ENCODE assay signal across 8 cellular contexts in the genomic region with DNA sequence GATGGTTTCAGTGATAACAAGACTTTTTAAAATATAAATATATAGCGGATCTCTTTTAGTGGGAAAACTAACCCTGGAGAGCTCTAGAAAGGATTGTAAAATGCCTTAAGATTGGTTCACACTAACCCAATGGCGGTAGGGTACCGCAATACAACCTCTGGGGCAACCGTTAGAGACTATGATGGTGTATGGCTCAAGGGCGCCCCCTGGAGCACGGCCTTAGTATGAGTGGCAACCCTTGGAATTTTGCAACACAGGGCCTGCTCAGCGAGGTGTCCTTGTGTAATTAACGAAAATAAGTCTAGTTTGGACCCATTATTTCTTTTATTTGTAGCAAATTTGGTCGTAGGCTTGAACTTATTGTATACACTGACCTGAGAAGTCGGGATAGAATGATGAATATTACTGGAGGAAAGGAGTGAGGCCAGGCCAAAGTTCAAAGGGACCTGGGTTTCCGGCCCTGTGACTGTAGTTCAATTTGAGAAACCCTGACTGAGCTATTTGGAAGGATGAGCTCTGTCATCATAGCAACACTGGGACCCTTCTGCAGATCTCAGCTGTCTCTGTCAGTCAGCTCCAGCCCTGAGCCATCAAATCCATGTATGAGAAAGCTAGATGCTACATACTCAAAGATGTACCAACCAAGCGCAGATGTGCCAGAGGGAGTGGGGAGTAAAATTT. TPM values are rescaled to one million over a fixed set of nuclear protein-coding genes. Genes with fewer than 3 reads are reported as not detected.
A peak's percentile ranks its signal among the peaks of the same experiment; 100 is the strongest.
DNase-seq lines count a peak whose midpoint lies in the region; ATAC-seq and TF ChIP-seq lines count a peak whose summit lies in the region.

No MANE protein-coding gene starts in this region.

- TF ChIP-seq POLR2A in gastrocnemius medialis (IDR thresholded peaks at IDR 0.05), result no peak

- H3K27me3 ChIP-seq in Panc1 (ENCODE audit: control insufficient read depth, insufficient read depth, low read length) (no peaks in the 10 kb centered on the region), gastrocnemius medialis (no peaks in the 10 kb centered on the region)

- in situ Hi-C loops in Panc1 (cut with HindIII; ENCODE audit: low pct_unique_long_range_greater_than_20kb, low sequenced_read_pairs), result no loop called here
- in situ Hi-C loops in gastrocnemius medialis (cut with MboI; ENCODE audit: low sequenced_read_pairs in 4 of 4), result no loop called here

- CTCF ChIA-PET in Panc1 (lab: Charles Lee), result interaction anchor here (0.7 kb wide), 1 partner anchor 123 kb away, joined by 3 read pairs; no protein-coding TSS in a partner anchor

- H3K4me3 Mint-ChIP-seq in glutamatergic neuron (ENCODE audit: unreplicated experiment), result no peak overlapping the region

- H3K27ac ChIP-seq in Panc1 (ENCODE audit: low read length) (no peak overlapping the region), gastrocnemius medialis (no peak overlapping the region)

- POLR2A ChIA-PET in Panc1 (lab: Charles Lee), result no interaction called here

- H3K9me3 ChIP-seq in Panc1 (ENCODE audit: control insufficient read depth, insufficient read depth, low read depth, low read length) (no peaks in the 10 kb centered on the region), gastrocnemius medialis (no peaks in the 10 kb centered on the region)

- H3K27ac Mint-ChIP-seq in glutamatergic neuron (ENCODE audit: unreplicated experiment), result no peak overlapping the region

- intact Hi-C loops in Panc1 (cut with micrococcal nuclease; ENCODE audit: unreplicated experiment), result loop anchor here (2.0 to 10.0 kb wide), 2 partner anchors 120 to 524 kb away; no protein-coding TSS in a partner anchor
- intact Hi-C loops in gastrocnemius medialis (cut with DNase I; ENCODE audit: low total_unique reads), result loop anchor here (10.0 kb wide), 1 partner anchor 124 kb away; no protein-coding TSS in a partner anchor

- H3K36me3 Mint-ChIP-seq in glutamatergic neuron (ENCODE audit: unreplicated experiment), result no peaks in the 10 kb centered on the region

- no peaks in the 10 kb centered on the region for H3K27me3 Mint-ChIP-seq in glutamatergic neuron (ENCODE audit: unreplicated experiment)

- ATAC-seq in GM18870 (IDR thresholded peaks at IDR 0.05; ENCODE audit: unreplicated experiment) (peak; percentile 75), HG03095 (IDR thresholded peaks at IDR 0.05; ENCODE audit: unreplicated experiment) (peak; percentile 69), Panc1 (peak; percentile 94), gastrocnemius medialis (no peak)

- H3K36me3 ChIP-seq in Panc1 (ENCODE audit: control insufficient read depth, insufficient read depth, low read length), result no peaks in the 10 kb centered on the region
- no peaks in the 10 kb centered on the region for H3K36me3 ChIP-seq in gastrocnemius medialis

- no peaks in the 10 kb centered on the region for H3K9me3 Mint-ChIP-seq in glutamatergic neuron (ENCODE audit: unreplicated experiment)

- TF ChIP-seq CTCF in Panc1 (IDR thresholded peaks at IDR 0.05) (peak; percentile 91), glutamatergic neuron (IDR thresholded peaks at IDR 0.05; ENCODE audit: partially characterized antibody, unreplicated experiment) (peak; percentile 94), gastrocnemius medialis (IDR thresholded peaks at IDR 0.05 in 4 of 5, conservative IDR thresholded peaks at IDR 0.05 in 1 of 5) (peak in 3 of 5 experiments; percentile 23 to 48 (median 38))

- H3K4me3 ChIP-seq in Panc1 (ENCODE audit: low read depth in 2 of 2, low read length in 2 of 2) (no peak overlapping the region), gastrocnemius medialis (no peak overlapping the region)

- peak; percentile 49 for DNase-seq in AG20443 (ENCODE audit: low spot score)
- peak; percentile 32 for DNase-seq in Panc1 (ENCODE audit: low read depth, low spot score)
- peak; percentile 76 for DNase-seq in activated effector memory CD4-positive, alpha-beta T cell treated with Interleukin-2 at 50 U/mL for 16 hours
- DNase-seq in glutamatergic neuron, result peak; percentile 88
- no peak for DNase-seq in gastrocnemius medialis
- no peak for DNase-seq in DMS79 treated with DMSO at 0.1 percent for 48 hours (lab: John Stamatoyannopoulos, UW)

- peaks cover 19% of the 10 kb centered on the region for H3K4me1 Mint-ChIP-seq in glutamatergic neuron (ENCODE audit: low read depth, unreplicated experiment)

- H3K4me1 ChIP-seq in Panc1 (ENCODE audit: control insufficient read depth, insufficient read depth, low read length) (no peaks in the 10 kb centered on the region), gastrocnemius medialis (no peaks in the 10 kb centered on the region)

- no TSS peak for BruUV-seq in Panc1 (replicated peaks; lab: Mats Ljungman, UMichigan)

RNA-seq across cellular contexts. Expression of a gene that starts 54.8 kb away (rescaled TPM):
- total RNA-seq in Panc1 (2021; ENCODE audit: unreplicated experiment) (0.39 TPM), glutamatergic neuron (ENCODE audit: unreplicated experiment) (33.7 TPM), gastrocnemius medialis (1 to 10 TPM in 2 of 4 donors, under 1 TPM in 2; 0.27 to 1.0 (median 0.72) TPM)
- polyA plus RNA-seq in Panc1 (2012; ENCODE audit: insufficient read length), result not detected

Comparison
In these comparisons a context has a peak if more than half of its experiments do, and no peak if none do; other contexts are left out.
1. DNase-seq: peak in AG20443 (single experiment), Panc1 (single experiment), activated effector memory CD4-positive, alpha-beta T cell treated with Interleukin-2 at 50 U/mL for 16 hours (single experiment) and glutamatergic neuron (single experiment); none in gastrocnemius medialis (0 of 2) and DMS79 treated with DMSO at 0.1 percent for 48 hours (single experiment).
2. ATAC-seq: peak in GM18870 (single experiment), HG03095 (single experiment) and Panc1 (single experiment); none in gastrocnemius medialis (0 of 2).
3. CTCF ChIP-seq: peak in every context shown above with its lines; median percentile 94 in glutamatergic neuron; 91 in Panc1; 38 in gastrocnemius medialis.
4. RNA of a gene that starts 54.8 kb away (total RNA-seq): 33.7 TPM in glutamatergic neuron (single experiment); 0.27 to 1.0 TPM in gastrocnemius medialis and 0.39 TPM in Panc1 (single experiment); every median in the first group is over 10 times any median in the second.